Comparison of ENCODE assay signal across 8 cellular contexts in the genomic region with DNA sequence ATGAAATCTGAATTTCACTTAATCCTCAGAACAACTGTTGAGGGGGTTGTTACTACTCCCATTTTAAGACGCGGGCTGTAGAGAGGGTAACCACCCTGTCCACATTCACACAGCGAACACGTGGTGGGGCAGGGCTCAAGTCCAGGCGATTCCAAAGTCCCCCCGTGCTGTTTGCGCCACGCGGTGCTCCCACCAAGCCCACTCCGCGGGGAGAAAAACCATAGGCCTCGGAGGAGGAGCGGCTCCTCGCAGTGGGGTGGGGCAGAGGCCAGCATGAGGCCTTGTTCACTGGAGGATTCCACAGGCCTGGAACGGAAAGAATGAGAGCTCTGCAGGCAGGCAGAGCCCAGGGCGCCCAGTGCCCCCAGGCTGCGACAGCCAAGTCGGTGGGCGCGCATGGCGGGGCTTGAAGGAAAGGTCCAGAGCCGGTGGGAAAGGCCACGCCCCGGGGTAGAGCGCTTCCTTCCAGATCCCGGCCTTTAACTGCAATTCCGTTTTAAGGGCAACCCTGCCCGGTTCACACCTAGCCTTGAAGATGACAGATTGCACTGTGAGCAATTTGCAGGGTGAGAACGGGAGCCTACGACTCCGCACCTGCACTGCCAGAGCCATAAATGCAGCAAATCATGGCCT.
DNase-seq lines count a peak whose midpoint lies in the region; ATAC-seq and TF ChIP-seq lines count a peak whose summit lies in the region.

No MANE protein-coding gene starts in this region.

- H3K27me3 Mint-ChIP-seq in activated T-cell treated with anti-CD3 and anti-CD28 coated beads, Interleukin-2, amount 50 U/mL, for 24 hours, result no peaks in the 10 kb centered on the region
- no peaks in the 10 kb centered on the region for H3K27me3 Mint-ChIP-seq in nephron progenitor cell (ENCODE audit: low read depth, poor library complexity)

- peaks cover 59% of the 10 kb centered on the region for H3K4me1 Mint-ChIP-seq in activated T-cell treated with anti-CD3 and anti-CD28 coated beads, Interleukin-2, amount 50 U/mL, for 24 hours (ENCODE audit: low read depth)
- H3K4me1 Mint-ChIP-seq in nephron progenitor cell, result peaks cover 73% of the 10 kb centered on the region

- H3K4me3 Mint-ChIP-seq in activated T-cell treated with anti-CD3 and anti-CD28 coated beads, Interleukin-2, amount 50 U/mL, for 24 hours, result peak overlapping the region; percentile 74
- H3K4me3 Mint-ChIP-seq in nephron progenitor cell, result peak overlapping the region; percentile 72

- no peak for TF ChIP-seq CTCF in nephron progenitor cell (IDR thresholded peaks at IDR 0.05)

- no peaks in the 10 kb centered on the region for H3K9me3 Mint-ChIP-seq in activated T-cell treated with anti-CD3 and anti-CD28 coated beads, Interleukin-2, amount 50 U/mL, for 24 hours
- peaks cover 3% of the 10 kb centered on the region for H3K9me3 Mint-ChIP-seq in nephron progenitor cell

- H3K36me3 Mint-ChIP-seq in activated T-cell treated with anti-CD3 and anti-CD28 coated beads, Interleukin-2, amount 50 U/mL, for 24 hours (ENCODE audit: low read depth), result no peaks in the 10 kb centered on the region
- H3K36me3 Mint-ChIP-seq in nephron progenitor cell (ENCODE audit: low read depth), result no peaks in the 10 kb centered on the region

- peak; percentile 11 for ATAC-seq in GM18511 (IDR thresholded peaks at IDR 0.05; ENCODE audit: unreplicated experiment)
- peak; percentile 1 for ATAC-seq in HG03097 (IDR thresholded peaks at IDR 0.05; ENCODE audit: low FRiP score, unreplicated experiment)
- peak; percentile 51 for ATAC-seq in esophagus mucosa

- peak; percentile 77 for DNase-seq in NCI-H748 (lab: John Stamatoyannopoulos, UW; ENCODE audit: unreplicated experiment)
- peak; percentile 75 for DNase-seq in activated T-cell treated with anti-CD3 and anti-CD28 coated beads, Interleukin-2, amount 50 U/mL, for 24 hours
- DNase-seq in nephron progenitor cell, result peak; percentile 74
- peak; percentile 55 for DNase-seq in ureter (ENCODE audit: low spot score)
- no peak for DNase-seq in SKM-1 treated with dmso at 0.1 percent for 144 hours (lab: John Stamatoyannopoulos, UW; ENCODE audit: unreplicated experiment)

- peak overlapping the region; percentile 97 for H3K27ac Mint-ChIP-seq in activated T-cell treated with anti-CD3 and anti-CD28 coated beads, Interleukin-2, amount 50 U/mL, for 24 hours
- peak overlapping the region; percentile 98 for H3K27ac Mint-ChIP-seq in nephron progenitor cell

Comparison
In these comparisons a context has a peak if more than half of its experiments do, and no peak if none do; other contexts are left out.
1. ATAC-seq: peak in every context shown above with its lines; median percentile 51 in esophagus mucosa; 11 in GM18511; 1 in HG03097.